ENCODE assay signal across 8 cellular contexts in genomic region chr2:174326880-174327558, GRCh38. TPM values are rescaled to one million over a fixed set of nuclear protein-coding genes. Genes with fewer than 3 reads are reported as not detected.
DNase-seq lines count a peak whose midpoint lies in the region; ATAC-seq and TF ChIP-seq lines count a peak whose summit lies in the region.

No MANE protein-coding gene starts in this region.

- H2BK15ac ChIP-seq in mesendoderm (replicated peaks; ENCODE audit: low read depth), result no peak overlapping the region

- H3K4me3 ChIP-seq in ACC112 (ENCODE audit: low read depth, low read length) (peak overlapping the region; percentile 76), HL-60 (replicated peaks; ENCODE audit: insufficient read depth, low read length) (peak overlapping the region; percentile 48), body of pancreas (no peak overlapping the region), mesendoderm (ENCODE audit: low read length) (peak overlapping the region; percentile 56)

- H3K18ac ChIP-seq in mesendoderm (ENCODE audit: low read length), result no peak overlapping the region

- no peak overlapping the region for H3K4ac ChIP-seq in mesendoderm (ENCODE audit: low read depth, low read length)

- intact Hi-C loops in body of pancreas (cut with DNase I), result no loop called here

- H3K27ac ChIP-seq in ACC112 (ENCODE audit: low read depth, low read length) (no peak overlapping the region), HL-60 (replicated peaks) (no peak overlapping the region), body of pancreas (no peak overlapping the region), mesendoderm (ENCODE audit: low read depth, low read length) (no peak overlapping the region), caudate nucleus (ENCODE audit: low read depth, low read length) (no peak overlapping the region)

- H3K27me3 ChIP-seq in ACC112 (ENCODE audit: insufficient read depth, low read length) (peaks cover 65% of the 10 kb centered on the region), HL-60 (ENCODE audit: insufficient read depth, poor library complexity, severe bottlenecking) (peaks cover 60% of the 10 kb centered on the region), body of pancreas (peaks cover 0 to 43% of the 10 kb centered on the region in 2 donors), mesendoderm (ENCODE audit: insufficient read depth, low read length, poor library complexity) (peaks cover 41% of the 10 kb centered on the region)

- no peaks in the 10 kb centered on the region for H3K9me3 ChIP-seq in body of pancreas

- peak; percentile 21 for ATAC-seq in body of pancreas
- ATAC-seq in HG03342 (IDR thresholded peaks at IDR 0.05; ENCODE audit: unreplicated experiment), result no peak

- H2AFZ ChIP-seq in ACC112 (ENCODE audit: low read length, unreplicated experiment), result peak overlapping the region; percentile 85

- peak overlapping the region; percentile 50 for H3K9ac ChIP-seq in mesendoderm (ENCODE audit: low read length)

- no peak for TF ChIP-seq POLR2A in body of pancreas (IDR thresholded peaks at IDR 0.05)

- WGBS in body of pancreas, 2 donors, result 6 to 7% methylated on average over 34 to 38 of the region's 38 CpGs
- WGBS in mesendoderm (ENCODE audit: extremely low coverage, insufficient coverage, low lambda C conversion rate), result no CpG with 5 or more reads among the region's 38 CpGs

- H3K4me2 ChIP-seq in mesendoderm (ENCODE audit: low read length), result peak overlapping the region; percentile 91

- TF ChIP-seq CTCF in HL-60 (IDR thresholded peaks at IDR 0.05; ENCODE audit: insufficient read depth, low read length) (no peak), body of pancreas (IDR thresholded peaks at IDR 0.05) (no peak)

- H3K23ac ChIP-seq in mesendoderm (ENCODE audit: low read length), result no peak overlapping the region

- no peaks in the 10 kb centered on the region for H3K79me2 ChIP-seq in ACC112 (ENCODE audit: control insufficient read depth, insufficient read depth, low read length, unreplicated experiment)
- H3K79me2 ChIP-seq in mesendoderm (ENCODE audit: control insufficient read depth, insufficient read depth, low read length), result no peaks in the 10 kb centered on the region

- no peak overlapping the region for H2BK5ac ChIP-seq in mesendoderm (ENCODE audit: low read length)

- no peak overlapping the region for H2BK120ac ChIP-seq in mesendoderm (ENCODE audit: low read depth, low read length)

- H4K8ac ChIP-seq in mesendoderm (ENCODE audit: low read depth, low read length), result no peak overlapping the region

- H3K4me1 ChIP-seq in ACC112 (ENCODE audit: control insufficient read depth, insufficient read depth, low read length, unreplicated experiment) (no peaks in the 10 kb centered on the region), body of pancreas (peaks cover 19% of the 10 kb centered on the region), mesendoderm (ENCODE audit: control insufficient read depth, low read depth, low read length) (peaks cover 2% of the 10 kb centered on the region)

- H4K5ac ChIP-seq in mesendoderm (ENCODE audit: low read length), result no peak overlapping the region

- H2AK5ac ChIP-seq in mesendoderm (ENCODE audit: low read length), result no peak overlapping the region

- H3K36me3 ChIP-seq in ACC112 (ENCODE audit: insufficient read depth, low read length), result no peaks in the 10 kb centered on the region
- H3K36me3 ChIP-seq in body of pancreas (replicated peaks in 1 of 2; ENCODE audit: insufficient read depth in 1 of 2, low read depth in 2 of 2), result no peaks in the 10 kb centered on the region
- no peaks in the 10 kb centered on the region for H3K36me3 ChIP-seq in mesendoderm (ENCODE audit: control insufficient read depth, insufficient read depth, low read length)

- peak overlapping the region; percentile 75 for H3K56ac ChIP-seq in mesendoderm (ENCODE audit: low read length)

- DNase-seq in HL-60 (ENCODE audit: low read depth in 1 of 2, low spot score in 1 of 2), result no peak
- no peak for DNase-seq in body of pancreas
- DNase-seq in mesendoderm, result peak; percentile 26
- DNase-seq in GM03348 (ENCODE audit: low spot score), result no peak
- no peak for DNase-seq in GM19240 (ENCODE audit: insufficient read length, low spot score)
- no peak for DNase-seq in caudate nucleus (lab: John Stamatoyannopoulos, UW)

- H3K79me1 ChIP-seq in mesendoderm (ENCODE audit: low read length), result no peaks in the 10 kb centered on the region

RNA-seq across cellular contexts. Expression of gene SP9, which starts 7.7 kb away (rescaled TPM):
- not detected for total RNA-seq in body of pancreas
- polyA plus RNA-seq in mesendoderm (2013, experiment 1 of 2), result 0.08 TPM
- 0.15 TPM for polyA plus RNA-seq in mesendoderm (2013, experiment 2 of 2)

Comparison
In these comparisons a context has a peak if more than half of its experiments do, and no peak if none do; other contexts are left out.
1. H3K4me3 ChIP-seq: peak in ACC112 (single experiment), HL-60 (single experiment) and mesendoderm (single experiment); none in body of pancreas (0 of 2).